In genomic region chr12:108516511-108517275, GRCh38 we compare ENCODE assay signal across 9 cellular contexts. TPM values are rescaled to one million over a fixed set of nuclear protein-coding genes. Genes with fewer than 3 reads are reported as not detected.
A peak's percentile ranks its signal among the peaks of the same experiment; 100 is the strongest.
DNase-seq lines count a peak whose midpoint lies in the region; ATAC-seq and TF ChIP-seq lines count a peak whose summit lies in the region.
"Had no signal": no experiment of that assay in that cellular context is flagged by ENCODE, and none has a peak within 500 bp of the region (broad histone marks: within the 10 kb centered on the region; RNA-seq: fewer than 3 reads in every experiment).

No MANE protein-coding gene starts in this region.

- H3K27ac Mint-ChIP-seq in MCF 10A (ENCODE audit: low read depth, unreplicated experiment) = no peak overlapping the region
- H3K27ac Mint-ChIP-seq in endodermal cell = no peak overlapping the region

- H3K27me3 ChIP-seq in mammary epithelial cell (ENCODE audit: insufficient read depth, low read length) (no peaks in the 10 kb centered on the region), endodermal cell (ENCODE audit: control insufficient read depth, insufficient read depth, low read length, poor library complexity, severe bottlenecking) (no peaks in the 10 kb centered on the region), stomach smooth muscle (ENCODE audit: control insufficient read depth in 1 of 2, insufficient read depth in 2 of 2, low read length in 2 of 2) (no peaks in the 10 kb centered on the region)

- H3K9me3 ChIP-seq in mammary epithelial cell (replicated peaks; ENCODE audit: insufficient read depth, low read length) (no peaks in the 10 kb centered on the region), endodermal cell (ENCODE audit: control insufficient read depth, low read length) (no peaks in the 10 kb centered on the region), stomach smooth muscle (ENCODE audit: control insufficient read depth in 2 of 2, low read length in 2 of 2) (no peaks in the 10 kb centered on the region), mucosa of descending colon (no peaks in the 10 kb centered on the region)

- intact Hi-C loops in MCF 10A (cut with micrococcal nuclease) (loop anchor here (5.0 to 10.0 kb wide), 2 partner anchors 101 to 832 kb away; partner anchors contain the start of gene PWP1), mammary epithelial cell (cut with micrococcal nuclease) (loop anchor here (5.0 kb wide), 1 partner anchor 576 kb away; the partner anchor contains the start of gene ALKBH2), mucosa of descending colon (cut with DNase I, micrococcal nuclease) (no loop called here)

- no peak overlapping the region for H3K4me2 ChIP-seq in mammary epithelial cell (ENCODE audit: insufficient read depth, low read depth, low read length)

- CTCF ChIA-PET in MCF 10A (lab: Yijun Ruan, JAX) (interaction anchor here (0.6 to 1.3 kb wide), 4 partner anchors 60 to 1427 kb away, joined by 3 to 5 read pairs (median 3); no protein-coding TSS in a partner anchor), mammary epithelial cell (lab: Charles Lee; ENCODE audit: low non-redundant PET) (no interaction called here)

- peaks cover 49% of the 10 kb centered on the region for H3K36me3 Mint-ChIP-seq in MCF 10A (ENCODE audit: insufficient read depth, unreplicated experiment)
- H3K36me3 Mint-ChIP-seq in endodermal cell (ENCODE audit: low read depth) = peaks cover 30% of the 10 kb centered on the region

- peaks cover 13% of the 10 kb centered on the region for H3K79me2 ChIP-seq in mammary epithelial cell (ENCODE audit: insufficient read depth, low read length)

- H3K4me3 Mint-ChIP-seq in MCF 10A (ENCODE audit: unreplicated experiment) (peak overlapping the region; percentile 90), endodermal cell (peak overlapping the region; percentile 88)

- H3K27me3 Mint-ChIP-seq in MCF 10A (ENCODE audit: insufficient read depth, unreplicated experiment) (no peaks in the 10 kb centered on the region), endodermal cell (ENCODE audit: insufficient read depth) (no peaks in the 10 kb centered on the region)

- in situ Hi-C loops in mammary epithelial cell (cut with MboI; ENCODE audit: low sequenced_read_pairs in 2 of 2) = no loop called here

- H3K4me1 Mint-ChIP-seq in MCF 10A (ENCODE audit: insufficient read depth, unreplicated experiment) = peaks cover 17% of the 10 kb centered on the region
- peaks cover 11% of the 10 kb centered on the region for H3K4me1 Mint-ChIP-seq in endodermal cell

- TF ChIP-seq CTCF in MCF 10A (IDR thresholded peaks at IDR 0.05; ENCODE audit: unreplicated experiment) (no peak), mammary epithelial cell (conservative IDR thresholded peaks at IDR 0.05 in 1 of 2, IDR thresholded peaks at IDR 0.05 in 1 of 2; ENCODE audit: extremely low read depth in 1 of 2, insufficient read depth in 1 of 2, low read depth in 1 of 2, low read length in 2 of 2) (peak in 1 of 2 donors; percentile 12), endodermal cell (conservative IDR thresholded peaks at IDR 0.05) (no peak), mucosa of descending colon (IDR thresholded peaks at IDR 0.05) (no peak)

- H3K27ac ChIP-seq in mammary epithelial cell (ENCODE audit: insufficient read depth, low read depth, low read length) = no peak overlapping the region
- no peak overlapping the region for H3K27ac ChIP-seq in endodermal cell (ENCODE audit: low read depth, low read length)
- no peak overlapping the region for H3K27ac ChIP-seq in stomach smooth muscle (ENCODE audit: low read length)

- dilution Hi-C loops in mammary epithelial cell (cut with HindIII; ENCODE audit: low sequenced_read_pairs) = no loop called here

- BruUV-seq in MCF 10A (replicated peaks; lab: Mats Ljungman, UMichigan) (no TSS peak), mammary epithelial cell (replicated peaks; lab: Mats Ljungman, UMichigan) (no TSS peak)

- DNase-seq in MCF 10A (ENCODE audit: unreplicated experiment) = peak; percentile 26
- no peak for DNase-seq in mammary epithelial cell
- DNase-seq in RKO (ENCODE audit: low spot score) = peak; percentile 24
- DNase-seq in endodermal cell = peak; percentile 76
- DNase-seq in iPS-NIHi11 (ENCODE audit: low spot score) = no peak
- no peak for DNase-seq in mucosa of descending colon
- DNase-seq: stimulated activated CD4-positive, alpha-beta T cell treated with anti-CD3 and anti-CD28 coated beads, Interleukin-12 subunit alpha, Interleukin-12 subunit beta, amount 100 ng/mL, for 4 hours had no signal

- H3K36me3 ChIP-seq in mammary epithelial cell (ENCODE audit: insufficient read depth, low read length) (peaks cover 20% of the 10 kb centered on the region), endodermal cell (ENCODE audit: control insufficient read depth, insufficient read depth, low read length) (peaks cover 45% of the 10 kb centered on the region), stomach smooth muscle (ENCODE audit: control insufficient read depth in 2 of 2, insufficient read depth in 2 of 2, low read length in 2 of 2) (peaks cover 27 to 33% of the 10 kb centered on the region in 2 donors), mucosa of descending colon (ENCODE audit: low read depth) (peaks cover 4% of the 10 kb centered on the region)

- H2AFZ ChIP-seq in mammary epithelial cell (ENCODE audit: low read depth, low read length) = no peak overlapping the region

- H4K20me1 ChIP-seq in mammary epithelial cell (ENCODE audit: insufficient read depth, low read length) = no peaks in the 10 kb centered on the region

- H3K9me3 Mint-ChIP-seq in MCF 10A (ENCODE audit: unreplicated experiment) (no peaks in the 10 kb centered on the region), endodermal cell (no peaks in the 10 kb centered on the region)

- H3K4me1 ChIP-seq in mammary epithelial cell (ENCODE audit: insufficient read depth, low read length) (peaks cover 9% of the 10 kb centered on the region), endodermal cell (ENCODE audit: control insufficient read depth, insufficient read depth, low read length) (peaks cover 4% of the 10 kb centered on the region), stomach smooth muscle (ENCODE audit: control insufficient read depth, insufficient read depth, low read length) (peaks cover 13% of the 10 kb centered on the region), mucosa of descending colon (ENCODE audit: low read depth) (peaks cover under 1% of the 10 kb centered on the region)

- WGBS in mammary epithelial cell (ENCODE audit: low coverage, missing lambda C conversion rate) = 90% methylated on average over 9 of the region's 23 CpGs
- WGBS in endodermal cell (ENCODE audit: insufficient coverage in 1 of 2, insufficient read length in 1 of 2), 2 experiments = 93 to 97% methylated on average over 19 to 23 of the region's 23 CpGs

- POLR2A ChIA-PET in MCF 10A (lab: Yijun Ruan, JAX) = interaction anchor here (0.6 kb wide), 2 partner anchors 17 to 757 kb away, joined by 3 to 4 read pairs; no protein-coding TSS in a partner anchor

- no peak overlapping the region for H3K4me3 ChIP-seq in mammary epithelial cell (replicated peaks in 1 of 3; ENCODE audit: insufficient read depth in 1 of 3, low read depth in 2 of 3, low read length in 3 of 3)
- H3K4me3 ChIP-seq in endodermal cell (ENCODE audit: low read length) = peak overlapping the region; percentile 96
- H3K4me3 ChIP-seq in stomach smooth muscle (ENCODE audit: low read length in 2 of 2) = peak overlapping the region in 1 of 2 donors; percentile 88
- no peak overlapping the region for H3K4me3 ChIP-seq in mucosa of descending colon

- no peak overlapping the region for H3K9ac ChIP-seq in mammary epithelial cell (ENCODE audit: insufficient read depth, low read length)
- no peak overlapping the region for H3K9ac ChIP-seq in endodermal cell (ENCODE audit: extremely low read depth, low read length, poor library complexity, severe bottlenecking)
- peak overlapping the region; percentile 1 to 84 for H3K9ac ChIP-seq in stomach smooth muscle (ENCODE audit: low read length in 2 of 2)

- ATAC-seq in GM21786 (IDR thresholded peaks at IDR 0.05; ENCODE audit: unreplicated experiment) = no peak
- ATAC-seq in mucosa of descending colon = no peak

RNA-seq across cellular contexts. Expression of gene FICD, which starts 1.6 kb away (rescaled TPM):
- 14.3 and 15.2 TPM in 2 replicates for total RNA-seq in MCF 10A (2022)
- 1 to 10 TPM; 5.5 to 5.6 TPM for total RNA-seq in mammary epithelial cell
- 0.80 TPM for polyA plus RNA-seq in mammary epithelial cell
- polyA minus RNA-seq in mammary epithelial cell = not detected
- 1 to 10 TPM; 6.2 to 6.8 TPM for total RNA-seq in endodermal cell
- polyA plus RNA-seq in endodermal cell (2013, experiment 1 of 2) = 5.3 TPM
- 4.9 TPM for polyA plus RNA-seq in endodermal cell (2013, experiment 2 of 2)
- total RNA-seq in mucosa of descending colon = 1 to 10 TPM; 3.2 to 6.0 (median 5.1) TPM

RNA-seq across cellular contexts. Expression of gene SART3, which starts 44.3 kb away (rescaled TPM):
- total RNA-seq in MCF 10A (2022) (73.4 and 85.4 TPM in 2 replicates), mammary epithelial cell (10 to 100 TPM; 34.7 to 60.7 TPM), endodermal cell (10 to 100 TPM; 83.5 to 86.2 TPM), mucosa of descending colon (10 to 100 TPM; 42.0 to 47.7 (median 47.6) TPM)
- polyA plus RNA-seq in mammary epithelial cell = 14.9 TPM
- polyA minus RNA-seq in mammary epithelial cell = 61.0 TPM
- 57.5 TPM for polyA plus RNA-seq in endodermal cell (2013, experiment 1 of 2)
- 50.7 TPM for polyA plus RNA-seq in endodermal cell (2013, experiment 2 of 2)

RNA-seq across cellular contexts. Expression of gene ISCU, which starts 45.7 kb away (rescaled TPM):
- total RNA-seq in MCF 10A (2022) (115 and 125 TPM in 2 replicates), mammary epithelial cell (10 to 100 TPM; 55.3 to 77.6 TPM), endodermal cell (10 to 100 TPM; 63.1 to 66.0 TPM), mucosa of descending colon (100 to 1,000 TPM in 2 of 3 donors, 10 to 100 TPM in 1; 94.7 to 155 (median 107) TPM)
- 79.1 TPM for polyA plus RNA-seq in mammary epithelial cell
- 64.0 TPM for polyA minus RNA-seq in mammary epithelial cell
- polyA plus RNA-seq in endodermal cell (2013, experiment 1 of 2) = 92.4 TPM
- 96.3 TPM for polyA plus RNA-seq in endodermal cell (2013, experiment 2 of 2)

Comparison
In these comparisons a context has a peak if more than half of its experiments do, and no peak if none do; other contexts are left out.
1. DNase-seq: peak in MCF 10A (single experiment), RKO (single experiment) and endodermal cell (single experiment); none in mammary epithelial cell (single experiment), iPS-NIHi11 (single experiment) and mucosa of descending colon (0 of 3).
2. H3K9ac ChIP-seq: peak in stomach smooth muscle (2 of 2); none in mammary epithelial cell (single experiment) and endodermal cell (single experiment).
3. intact Hi-C loops: an anchor here in MCF 10A (5.0 to 10.0 kb wide) and mammary epithelial cell (5.0 kb wide); none called in mucosa of descending colon.